In the genomic region with DNA sequence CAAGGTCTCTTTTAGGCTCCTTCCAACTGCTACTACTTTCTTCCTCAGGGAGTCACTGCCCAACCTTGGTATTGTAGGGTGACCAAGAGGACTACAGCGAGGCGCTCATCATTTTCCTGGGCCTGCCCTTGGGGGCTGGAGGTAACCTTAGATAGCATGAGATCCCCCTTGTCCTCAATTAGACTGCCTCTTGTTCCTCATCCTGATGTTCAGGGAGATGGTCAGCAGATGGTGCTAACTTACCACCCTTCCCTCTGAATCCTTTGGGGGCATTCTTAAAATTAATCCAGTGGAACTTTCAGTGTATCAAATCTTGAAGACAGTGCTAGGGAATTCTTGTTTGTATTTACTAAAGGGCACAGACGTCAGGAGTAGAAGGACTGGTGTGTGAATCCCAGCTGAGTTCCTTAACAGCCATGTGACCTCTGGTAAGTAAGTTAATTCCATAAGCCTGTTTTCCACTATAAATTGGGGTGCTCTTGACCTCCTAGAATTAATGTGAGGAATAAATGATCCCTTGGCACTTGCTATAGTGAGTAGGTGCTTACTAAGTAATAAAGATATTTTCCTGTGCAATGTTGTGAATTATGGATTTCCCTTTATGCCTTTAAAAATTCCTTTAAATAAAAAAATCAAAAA, we compare ENCODE assay signal across 8 cellular contexts. TPM values are rescaled to one million over a fixed set of nuclear protein-coding genes. Genes with fewer than 3 reads are reported as not detected.
A peak's percentile ranks its signal among the peaks of the same experiment; 100 is the strongest.
DNase-seq lines count a peak whose midpoint lies in the region; ATAC-seq, FAIRE-seq and TF ChIP-seq lines count a peak whose summit lies in the region.

No MANE protein-coding gene starts in this region.

- peak; percentile 59 for TF ChIP-seq CTCF in GM12865 (IDR thresholded peaks at IDR 0.05; ENCODE audit: insufficient read depth, low read depth, low read length, missing control alignments)

- H3K4me3 ChIP-seq in GM12865 (ENCODE audit: low read depth, low read length) = no peak overlapping the region

- ATAC-seq in HG03095 (IDR thresholded peaks at IDR 0.05; ENCODE audit: unreplicated experiment) = no peak

- no peak for FAIRE-seq in GM12892 (lab: Jason Lieb, UNC)

- peak; percentile 67 for DNase-seq in AG08395 (ENCODE audit: low spot score)
- peak; percentile 62 for DNase-seq in GM12865 (ENCODE audit: low read depth)
- DNase-seq in NCI-H2227 treated with DMSO at 0.1 percent for 48 hours (lab: John Stamatoyannopoulos, UW) = peak; percentile 23
- peak; percentile 51 for DNase-seq in amniotic epithelial cell (ENCODE audit: low read depth)
- DNase-seq in kidney tubule cell (ENCODE audit: low spot score) = peak; percentile 60
- no peak for DNase-seq in GM12892 (ENCODE audit: insufficient read length)
- no peak for DNase-seq in stimulated activated CD4-positive, alpha-beta T cell treated with anti-CD3 and anti-CD28 coated beads, Interleukin-2, amount 100 ng/mL, for 48 hours

- TF ChIP-seq POLR2A in GM12892 (IDR thresholded peaks at IDR 0.05; ENCODE audit: low read depth, low read length) = no peak

RNA-seq across cellular contexts. Expression of gene CLPX, which starts 4.1 kb away (rescaled TPM):
- polyA plus RNA-seq in GM12892 (2012; ENCODE audit: missing spikeins) = 28.9 TPM

RNA-seq across cellular contexts. Expression of gene CILP, which starts 22.1 kb away (rescaled TPM):
- polyA plus RNA-seq in GM12892 (2012; ENCODE audit: missing spikeins) = 0.08 TPM

RNA-seq across cellular contexts. Expression of gene PDCD7, which starts 55.6 kb away (rescaled TPM):
- 19.6 TPM for polyA plus RNA-seq in GM12892 (2012; ENCODE audit: missing spikeins)

Comparison
In these comparisons a context has a peak if more than half of its experiments do, and no peak if none do; other contexts are left out.
1. DNase-seq: peak in AG08395 (single experiment), GM12865 (single experiment), NCI-H2227 treated with DMSO at 0.1 percent for 48 hours (single experiment), amniotic epithelial cell (single experiment) and kidney tubule cell (single experiment); none in GM12892 (single experiment) and stimulated activated CD4-positive, alpha-beta T cell treated with anti-CD3 and anti-CD28 coated beads, Interleukin-2, amount 100 ng/mL, for 48 hours (0 of 2).